In the genomic region with DNA sequence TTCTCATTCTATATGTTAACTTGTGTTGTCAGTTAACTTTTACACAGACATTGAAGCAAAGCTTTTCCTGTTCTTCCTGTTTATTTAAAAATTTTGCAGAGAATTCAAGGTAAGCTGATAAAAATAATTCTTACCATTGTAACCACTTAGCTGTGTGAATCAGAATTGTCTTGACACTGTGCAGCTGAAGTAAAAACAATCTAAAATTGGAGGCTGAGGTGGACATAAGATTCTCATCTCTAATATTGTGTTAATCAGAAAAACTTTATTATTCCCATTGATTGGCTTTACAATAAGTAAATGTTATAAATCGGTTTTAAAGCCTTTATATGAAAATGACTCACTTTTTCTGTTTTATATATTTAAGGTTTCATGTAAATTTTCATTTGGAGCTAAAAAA, we compare ENCODE assay signal across 21 cellular contexts.
DNase-seq lines count a peak whose midpoint lies in the region; ATAC-seq and TF ChIP-seq lines count a peak whose summit lies in the region.
"Had no signal": no experiment of that assay in that cellular context is flagged by ENCODE, and none has a peak within 500 bp of the region (broad histone marks: within the 10 kb centered on the region; RNA-seq: fewer than 3 reads in every experiment).

No MANE protein-coding gene starts in this region.

- peak overlapping the region; percentile 61; the same call in 1 of the 2 replicates for H2AFZ ChIP-seq in Loucy (ENCODE audit: low read length)

- peak; percentile 29 to 37 for ATAC-seq in CD4-positive, CD25-positive, alpha-beta regulatory T cell (ENCODE audit: low read depth in 2 of 2)
- ATAC-seq in activated naive CD8-positive, alpha-beta T cell treated with anti-CD3 and anti-CD28 coated beads, Interleukin-2, amount 10 ng/mL, durations not matched to agents 7 days and 5 days (ENCODE audit: low read depth), result peak; percentile 19
- ATAC-seq in natural killer cell (peak in 2 of 3 donors; percentile 31 to 35), GM21447 (IDR thresholded peaks at IDR 0.05; ENCODE audit: unreplicated experiment) (no peak)
- ATAC-seq: gastroesophageal sphincter had no signal

- H3K4me3 ChIP-seq in CD4-positive, CD25-positive, alpha-beta regulatory T cell (ENCODE audit: low read depth, low read length), result peak overlapping the region; percentile 63
- H3K4me3 ChIP-seq in Loucy (ENCODE audit: low read length, poor library complexity, severe bottlenecking), result peak overlapping the region; percentile 54
- no peak overlapping the region for H3K4me3 ChIP-seq in ovary
- H3K4me3 ChIP-seq: cardiac muscle cell, gastroesophageal sphincter, thoracic aorta had no signal

- in situ Hi-C loops in GM13976 (cut with MboI; ENCODE audit: low sequenced_read_pairs, unreplicated experiment), result loop anchor here (10.0 to 25.0 kb wide), 2 partner anchors 100 to 318 kb away; a partner anchor contains a TSS

- 75 to 92% (median 88%) methylated on average over 1 of the region's 1 CpG for WGBS in ovary, 3 donors

- no peaks in the 10 kb centered on the region for H3K9me2 ChIP-seq in Loucy (replicated peaks; ENCODE audit: low read depth, low read length)

- H3K9me3 Mint-ChIP-seq in CD4-positive, CD25-positive, alpha-beta regulatory T cell, result peaks cover 0 to 4% (median 0%) of the 10 kb centered on the region in 7 donors
- H3K9me3 Mint-ChIP-seq in activated naive CD8-positive, alpha-beta T cell treated with anti-CD3 and anti-CD28 coated beads, Interleukin-2, amount 10 ng/mL, durations not matched to agents 7 days and 5 days, result peaks cover 6% of the 10 kb centered on the region
- peaks cover 0 to 3% of the 10 kb centered on the region in 2 donors for H3K9me3 Mint-ChIP-seq in natural killer cell
- H3K9me3 Mint-ChIP-seq: HFFc6 had no signal

- no peak overlapping the region for H3K9ac ChIP-seq in Loucy (ENCODE audit: low read depth, low read length, poor library complexity, severe bottlenecking)

- H3K36me3 Mint-ChIP-seq in CD4-positive, CD25-positive, alpha-beta regulatory T cell, result peaks cover 6% of the 10 kb centered on the region
- peaks cover 8% of the 10 kb centered on the region for H3K36me3 Mint-ChIP-seq in activated naive CD8-positive, alpha-beta T cell treated with anti-CD3 and anti-CD28 coated beads, Interleukin-2, amount 10 ng/mL, durations not matched to agents 7 days and 5 days
- peaks cover 7% of the 10 kb centered on the region for H3K36me3 Mint-ChIP-seq in natural killer cell

- TF ChIP-seq POLR2A in ovary (IDR thresholded peaks at IDR 0.05), result no peak

- no peaks in the 10 kb centered on the region for H4K20me1 ChIP-seq in Loucy (ENCODE audit: insufficient read depth, low read length, poor library complexity, severe bottlenecking)

- peak overlapping the region in 2 of 3 donors; percentile 70 to 80 for H3K27ac Mint-ChIP-seq in CD4-positive, CD25-positive, alpha-beta regulatory T cell
- no peak overlapping the region for H3K27ac Mint-ChIP-seq in activated naive CD8-positive, alpha-beta T cell treated with anti-CD3 and anti-CD28 coated beads, Interleukin-2, amount 10 ng/mL, durations not matched to agents 7 days and 5 days
- peak overlapping the region; percentile 85 to 88 for H3K27ac Mint-ChIP-seq in natural killer cell
- H3K27ac Mint-ChIP-seq: HFFc6 had no signal

- no peaks in the 10 kb centered on the region for H3K27me3 ChIP-seq in CD4-positive, CD25-positive, alpha-beta regulatory T cell (ENCODE audit: control insufficient read depth, insufficient read depth, low read length)
- H3K27me3 ChIP-seq in Loucy (ENCODE audit: insufficient read depth, low read length, poor library complexity, severe bottlenecking) (no peaks in the 10 kb centered on the region), ovary (no peaks in the 10 kb centered on the region)
- H3K27me3 ChIP-seq: cardiac muscle cell, gastroesophageal sphincter had no signal

- no peaks in the 10 kb centered on the region for H3F3A ChIP-seq in Loucy (ENCODE audit: low read depth)

- intact Hi-C loops in natural killer cell (cut with micrococcal nuclease) (no loop called here), ovary (cut with DNase I) (no loop called here)

- H3K27ac ChIP-seq in CD4-positive, CD25-positive, alpha-beta regulatory T cell (ENCODE audit: insufficient read depth, low read length, poor library complexity, severe bottlenecking), result peak overlapping the region; percentile 59
- H3K27ac ChIP-seq in ovary, result no peak overlapping the region
- H3K27ac ChIP-seq: cardiac muscle cell, gastroesophageal sphincter, thoracic aorta had no signal

- H3K79me2 ChIP-seq in Loucy (ENCODE audit: insufficient read depth, low read length), result no peaks in the 10 kb centered on the region

- POLR2A ChIA-PET in activated naive CD8-positive, alpha-beta T cell treated with anti-CD3 and anti-CD28 coated beads, Interleukin-2, amount 10 ng/mL, durations not matched to agents 7 days and 5 days (lab: Charles Lee), result interaction anchor here (0.8 kb wide), 1 partner anchor 13 kb away, joined by 3 read pairs; no protein-coding TSS in a partner anchor

- peak in 1 of 3 donors; percentile 45 for DNase-seq in CD4-positive, CD25-positive, alpha-beta regulatory T cell
- DNase-seq in activated naive CD8-positive, alpha-beta T cell treated with anti-CD3 and anti-CD28 coated beads, Interleukin-2, amount 10 ng/mL, durations not matched to agents 7 days and 5 days, result no peak
- DNase-seq in natural killer cell, result no peak
- DNase-seq in ovary, result no peak
- DNase-seq in H4 (ENCODE audit: low spot score), result no peak
- no peak for DNase-seq in GM13976 (ENCODE audit: low spot score)
- DNase-seq: amniotic stem cell; DMS79 treated with DMSO at 0.1 percent for 48 hours; HFFc6; left cardiac atrium; NCI-H1092; NCI-H2081 treated with DMSO at 0.1 percent for 48 hours; NCI-H510A treated with DMSO at 0.1 percent for 48 hours; SHP77 treated with DMSO at 0.1 percent for 48 hours; stimulated activated CD4-positive, alpha-beta T cell treated with anti-CD3 and anti-CD28 coated beads, Interleukin-12 subunit alpha, Interleukin-12 subunit beta, amount 100 ng/mL, for 4 hours had no signal

- no peaks in the 10 kb centered on the region for H3K36me3 ChIP-seq in CD4-positive, CD25-positive, alpha-beta regulatory T cell (ENCODE audit: control insufficient read depth, insufficient read depth, low read length)
- H3K36me3 ChIP-seq in Loucy (ENCODE audit: insufficient read depth, low read length), result no peaks in the 10 kb centered on the region
- no peaks in the 10 kb centered on the region for H3K36me3 ChIP-seq in ovary
- H3K36me3 ChIP-seq: cardiac muscle cell, gastroesophageal sphincter, thoracic aorta had no signal

- no peak for TF ChIP-seq EP300 in ovary (IDR thresholded peaks at IDR 0.05)

- H3K4me2 ChIP-seq in Loucy (ENCODE audit: low read depth, low read length, poor library complexity, severe bottlenecking), result peak overlapping the region; percentile 69

- H3K4me1 Mint-ChIP-seq in CD4-positive, CD25-positive, alpha-beta regulatory T cell, result peaks cover 26 to 43% (median 35%) of the 10 kb centered on the region in 4 donors
- peaks cover 15% of the 10 kb centered on the region for H3K4me1 Mint-ChIP-seq in activated naive CD8-positive, alpha-beta T cell treated with anti-CD3 and anti-CD28 coated beads, Interleukin-2, amount 10 ng/mL, durations not matched to agents 7 days and 5 days
- peaks cover 41 to 56% of the 10 kb centered on the region in 2 donors for H3K4me1 Mint-ChIP-seq in natural killer cell

- no peaks in the 10 kb centered on the region for H3K9me3 ChIP-seq in CD4-positive, CD25-positive, alpha-beta regulatory T cell (ENCODE audit: control insufficient read depth in 2 of 2, low read length in 2 of 2)
- no peaks in the 10 kb centered on the region for H3K9me3 ChIP-seq in Loucy (ENCODE audit: insufficient read depth, low read depth, low read length)
- no peaks in the 10 kb centered on the region for H3K9me3 ChIP-seq in ovary
- H3K9me3 ChIP-seq: gastroesophageal sphincter, thoracic aorta had no signal

- H3K4me3 Mint-ChIP-seq in CD4-positive, CD25-positive, alpha-beta regulatory T cell, result peak overlapping the region in 3 of 4 donors; percentile 45 to 56 (median 52)
- no peak overlapping the region for H3K4me3 Mint-ChIP-seq in activated naive CD8-positive, alpha-beta T cell treated with anti-CD3 and anti-CD28 coated beads, Interleukin-2, amount 10 ng/mL, durations not matched to agents 7 days and 5 days
- no peak overlapping the region for H3K4me3 Mint-ChIP-seq in natural killer cell
- H3K4me3 Mint-ChIP-seq: HFFc6, neural crest cell had no signal

- TF ChIP-seq CTCF in Loucy (conservative IDR thresholded peaks at IDR 0.05; ENCODE audit: low read length) (no peak), natural killer cell (IDR thresholded peaks at IDR 0.05) (no peak), ovary (IDR thresholded peaks at IDR 0.05) (no peak), GM13976 (IDR thresholded peaks at IDR 0.05; ENCODE audit: borderline replicate concordance, control extremely low read depth, extremely low read depth, insufficient read depth, missing control alignments) (no peak)

- no peaks in the 10 kb centered on the region for H3K27me3 Mint-ChIP-seq in CD4-positive, CD25-positive, alpha-beta regulatory T cell
- H3K27me3 Mint-ChIP-seq in activated naive CD8-positive, alpha-beta T cell treated with anti-CD3 and anti-CD28 coated beads, Interleukin-2, amount 10 ng/mL, durations not matched to agents 7 days and 5 days, result no peaks in the 10 kb centered on the region
- H3K27me3 Mint-ChIP-seq in natural killer cell (ENCODE audit: low read depth in 2 of 2), result no peaks in the 10 kb centered on the region

- H3K4me1 ChIP-seq in CD4-positive, CD25-positive, alpha-beta regulatory T cell (ENCODE audit: control insufficient read depth, insufficient read depth, low read length, poor library complexity, severe bottlenecking), result peaks cover 22% of the 10 kb centered on the region
- H3K4me1 ChIP-seq in Loucy (ENCODE audit: insufficient read depth, low read length, poor library complexity, severe bottlenecking), result peaks cover 36% of the 10 kb centered on the region
- H3K4me1 ChIP-seq in ovary (ENCODE audit: insufficient read depth), result peaks cover 5% of the 10 kb centered on the region

Comparison
In these comparisons a context has a peak if more than half of its experiments do, and no peak if none do; other contexts are left out.
1. H3K4me3 Mint-ChIP-seq: peak in CD4-positive, CD25-positive, alpha-beta regulatory T cell (3 of 4); none in activated naive CD8-positive, alpha-beta T cell treated with anti-CD3 and anti-CD28 coated beads, Interleukin-2, amount 10 ng/mL, durations not matched to agents 7 days and 5 days (single experiment) and natural killer cell (single experiment).